Comparison of ENCODE assay signal across 29 cellular contexts in the genomic region with DNA sequence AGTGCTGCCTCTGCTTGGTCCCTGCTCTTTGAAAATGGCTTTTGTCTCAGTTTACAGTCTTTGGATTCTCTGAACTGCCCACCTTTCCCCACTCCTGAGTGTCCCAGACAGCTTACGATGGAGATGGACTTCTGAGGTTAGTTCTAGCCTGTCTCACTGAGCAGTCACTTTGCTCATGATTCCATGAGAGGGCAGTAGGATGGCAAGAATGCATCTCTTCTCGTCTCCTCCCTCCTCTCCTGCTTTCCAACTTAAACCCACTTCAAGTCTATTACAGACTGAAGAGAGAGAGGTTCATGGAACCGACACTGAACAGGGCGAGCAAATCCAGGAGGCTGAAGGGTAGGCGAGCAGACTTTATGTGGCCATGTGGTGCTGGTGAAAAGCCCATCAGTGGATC. TPM values are rescaled to one million over a fixed set of nuclear protein-coding genes. Genes with fewer than 3 reads are reported as not detected.
A peak's percentile ranks its signal among the peaks of the same experiment; 100 is the strongest.
DNase-seq lines count a peak whose midpoint lies in the region; ATAC-seq and TF ChIP-seq lines count a peak whose summit lies in the region.
"Had no signal": no experiment of that assay in that cellular context is flagged by ENCODE, and none has a peak within 500 bp of the region (broad histone marks: within the 10 kb centered on the region; RNA-seq: fewer than 3 reads in every experiment).

No MANE protein-coding gene starts in this region.

- peak; percentile 8 for DNase-seq in DMS79 (lab: John Stamatoyannopoulos, UW)
- peak; percentile 18 for DNase-seq in NCI-H2227 treated with DMSO at 0.1 percent for 48 hours (lab: John Stamatoyannopoulos, UW)
- DNase-seq in central memory CD8-positive, alpha-beta T cell (ENCODE audit: low spot score in 2 of 2): no peak
- peak; percentile 9 for DNase-seq in neural progenitor cell (ENCODE audit: low spot score)
- no peak for DNase-seq in body of pancreas
- DNase-seq in T-helper 2 cell treated with Interferon-gamma antibody and Interleukin-4, amounts not matched to agents 5 μg/mL and 100 μg/mL, for 36 hours (ENCODE audit: low spot score): no peak
- no peak for DNase-seq in effector memory CD8-positive, alpha-beta T cell
- DNase-seq: activated CD4-positive, alpha-beta memory T cell treated with anti-CD3 and anti-CD28 coated beads, Interleukin-2, amount 10 ng/mL, durations not matched to agents 7 days and 5 days; activated CD4-positive, CD25-positive, alpha-beta regulatory T cell treated with anti-CD3 and anti-CD28 coated beads, Interleukin-2, amount 50 U/mL, for 72 hours; activated naive CD8-positive, alpha-beta T cell treated with anti-CD3 and anti-CD28 coated beads for 36 hours; Calu3; effector CD8-positive, alpha-beta T cell; foreskin fibroblast; GOT3; kidney glomerular epithelial cell; NCI-H1092; NCI-H2029; NCI-H446; stimulated activated CD4-positive, alpha-beta T cell treated with anti-CD3 and anti-CD28 coated beads, Interleukin-15, amount 100 ng/mL, for 24 hours; stimulated activated naive B cell treated with anti-CD40 and anti-IgM and Interleukin-4, amounts not matched to agents 10 μg/mL and 1 μg/mL and 100 μg/mL, for 72 hours had no signal

- H3K4me1 ChIP-seq in neural progenitor cell: no peaks in the 10 kb centered on the region
- H3K4me1 ChIP-seq in body of pancreas: no peaks in the 10 kb centered on the region
- H3K4me1 ChIP-seq: ascending aorta, prostate gland had no signal

- peak overlapping the region; percentile 64 for H3K27ac Mint-ChIP-seq in central memory CD8-positive, alpha-beta T cell (ENCODE audit: low read depth)
- peak overlapping the region; percentile 25 for H3K27ac Mint-ChIP-seq in neural progenitor cell
- no peak overlapping the region for H3K27ac Mint-ChIP-seq in T-helper 2 cell treated with Interferon-gamma antibody and Interleukin-4, amounts not matched to agents 5 μg/mL and 100 μg/mL, for 36 hours
- H3K27ac Mint-ChIP-seq in effector memory CD8-positive, alpha-beta T cell: no peak overlapping the region
- H3K27ac Mint-ChIP-seq: activated CD4-positive, alpha-beta memory T cell treated with anti-CD3 and anti-CD28 coated beads, Interleukin-2, amount 10 ng/mL, durations not matched to agents 7 days and 5 days; activated naive CD8-positive, alpha-beta T cell treated with anti-CD3 and anti-CD28 coated beads for 36 hours; activated T-helper 17 cell treated with anti-CD3 and anti-CD28 coated beads, Interleukin-2, amount 50 U/mL, for 72 hours; CD14-positive monocyte; IgD-negative memory B cell; stimulated activated naive B cell treated with anti-CD40 and anti-IgM and Interleukin-4, amounts not matched to agents 10 μg/mL and 1 μg/mL and 100 μg/mL, for 72 hours had no signal

- peaks cover 36% of the 10 kb centered on the region for H3K36me3 Mint-ChIP-seq in central memory CD8-positive, alpha-beta T cell (ENCODE audit: insufficient read depth)
- H3K36me3 Mint-ChIP-seq in neural progenitor cell: peaks cover 25% of the 10 kb centered on the region
- H3K36me3 Mint-ChIP-seq in T-helper 2 cell treated with Interferon-gamma antibody and Interleukin-4, amounts not matched to agents 5 μg/mL and 100 μg/mL, for 36 hours (ENCODE audit: low read depth): peaks cover 14% of the 10 kb centered on the region
- H3K36me3 Mint-ChIP-seq in effector memory CD8-positive, alpha-beta T cell (ENCODE audit: insufficient read depth): peaks cover 50% of the 10 kb centered on the region

- no peaks in the 10 kb centered on the region for H3K9me3 ChIP-seq in neural progenitor cell (ENCODE audit: low read depth)
- H3K9me3 ChIP-seq in body of pancreas: no peaks in the 10 kb centered on the region
- H3K9me3 ChIP-seq: ascending aorta, prostate gland had no signal

- H3K9me3 Mint-ChIP-seq in central memory CD8-positive, alpha-beta T cell: no peaks in the 10 kb centered on the region
- H3K9me3 Mint-ChIP-seq in neural progenitor cell: no peaks in the 10 kb centered on the region
- no peaks in the 10 kb centered on the region for H3K9me3 Mint-ChIP-seq in T-helper 2 cell treated with Interferon-gamma antibody and Interleukin-4, amounts not matched to agents 5 μg/mL and 100 μg/mL, for 36 hours
- no peaks in the 10 kb centered on the region for H3K9me3 Mint-ChIP-seq in effector memory CD8-positive, alpha-beta T cell
- H3K9me3 Mint-ChIP-seq: activated CD4-positive, alpha-beta memory T cell treated with anti-CD3 and anti-CD28 coated beads, Interleukin-2, amount 10 ng/mL, durations not matched to agents 7 days and 5 days; activated naive CD8-positive, alpha-beta T cell treated with anti-CD3 and anti-CD28 coated beads for 36 hours; activated T-helper 17 cell treated with anti-CD3 and anti-CD28 coated beads, Interleukin-2, amount 50 U/mL, for 72 hours; CD14-positive monocyte; neural crest cell; stimulated activated naive B cell treated with anti-CD40 and anti-IgM and Interleukin-4, amounts not matched to agents 10 μg/mL and 1 μg/mL and 100 μg/mL, for 72 hours had no signal

- intact Hi-C loops in body of pancreas (cut with DNase I): no loop called here

- H3K27me3 ChIP-seq in neural progenitor cell (no peaks in the 10 kb centered on the region), body of pancreas (no peaks in the 10 kb centered on the region)
- H3K27me3 ChIP-seq: ascending aorta had no signal

- 83 to 86% methylated on average over 5 of the region's 5 CpGs for WGBS in body of pancreas, 2 donors

- no peak overlapping the region for H3K4me3 ChIP-seq in neural progenitor cell
- no peak overlapping the region for H3K4me3 ChIP-seq in body of pancreas
- H3K4me3 ChIP-seq: ascending aorta, lung, prostate gland, SK-N-MC had no signal

- no peak overlapping the region for H3K4me2 ChIP-seq in neural progenitor cell

- no peaks in the 10 kb centered on the region for H3K4me1 Mint-ChIP-seq in central memory CD8-positive, alpha-beta T cell
- peaks cover 5% of the 10 kb centered on the region for H3K4me1 Mint-ChIP-seq in neural progenitor cell
- no peaks in the 10 kb centered on the region for H3K4me1 Mint-ChIP-seq in T-helper 2 cell treated with Interferon-gamma antibody and Interleukin-4, amounts not matched to agents 5 μg/mL and 100 μg/mL, for 36 hours (ENCODE audit: low read depth)
- no peaks in the 10 kb centered on the region for H3K4me1 Mint-ChIP-seq in effector memory CD8-positive, alpha-beta T cell (ENCODE audit: low read depth in 2 of 2)
- H3K4me1 Mint-ChIP-seq: activated CD4-positive, alpha-beta memory T cell treated with anti-CD3 and anti-CD28 coated beads, Interleukin-2, amount 10 ng/mL, durations not matched to agents 7 days and 5 days; activated naive CD8-positive, alpha-beta T cell treated with anti-CD3 and anti-CD28 coated beads for 36 hours; activated T-helper 17 cell treated with anti-CD3 and anti-CD28 coated beads, Interleukin-2, amount 50 U/mL, for 72 hours; CD14-positive monocyte; IgD-negative memory B cell; neural crest cell; stimulated activated naive B cell treated with anti-CD40 and anti-IgM and Interleukin-4, amounts not matched to agents 10 μg/mL and 1 μg/mL and 100 μg/mL, for 72 hours had no signal

- no peaks in the 10 kb centered on the region for H4K20me1 ChIP-seq in neural progenitor cell (ENCODE audit: low read depth)

- no peaks in the 10 kb centered on the region for H3K27me3 Mint-ChIP-seq in central memory CD8-positive, alpha-beta T cell
- peaks cover 2% of the 10 kb centered on the region for H3K27me3 Mint-ChIP-seq in neural progenitor cell (ENCODE audit: insufficient read depth, low read depth)
- no peaks in the 10 kb centered on the region for H3K27me3 Mint-ChIP-seq in T-helper 2 cell treated with Interferon-gamma antibody and Interleukin-4, amounts not matched to agents 5 μg/mL and 100 μg/mL, for 36 hours (ENCODE audit: low read depth)
- H3K27me3 Mint-ChIP-seq in effector memory CD8-positive, alpha-beta T cell: no peaks in the 10 kb centered on the region
- H3K27me3 Mint-ChIP-seq: activated CD4-positive, alpha-beta memory T cell treated with anti-CD3 and anti-CD28 coated beads, Interleukin-2, amount 10 ng/mL, durations not matched to agents 7 days and 5 days; activated naive CD8-positive, alpha-beta T cell treated with anti-CD3 and anti-CD28 coated beads for 36 hours; activated T-helper 17 cell treated with anti-CD3 and anti-CD28 coated beads, Interleukin-2, amount 50 U/mL, for 72 hours; IgD-negative memory B cell; stimulated activated naive B cell treated with anti-CD40 and anti-IgM and Interleukin-4, amounts not matched to agents 10 μg/mL and 1 μg/mL and 100 μg/mL, for 72 hours had no signal

- no peaks in the 10 kb centered on the region for H3K79me2 ChIP-seq in neural progenitor cell (ENCODE audit: low read depth)

- TF ChIP-seq CTCF in neural progenitor cell (IDR thresholded peaks at IDR 0.05) (peak; percentile 13), body of pancreas (IDR thresholded peaks at IDR 0.05) (no peak)

- H3F3A ChIP-seq in neural progenitor cell (ENCODE audit: low read depth): no peaks in the 10 kb centered on the region

- no peak for ATAC-seq in central memory CD8-positive, alpha-beta T cell (replicated peaks; ENCODE audit: extremely low read depth, poor library complexity, severe bottlenecking)
- ATAC-seq in body of pancreas: no peak
- no peak for ATAC-seq in HG03159 (IDR thresholded peaks at IDR 0.05; ENCODE audit: unreplicated experiment)
- ATAC-seq in effector memory CD8-positive, alpha-beta T cell (replicated peaks): no peak
- ATAC-seq: activated T-helper 17 cell treated with anti-CD3 and anti-CD28 coated beads, Interleukin-2, amount 50 U/mL, for 72 hours; stimulated activated naive B cell treated with anti-CD40 and anti-IgM and Interleukin-4, amounts not matched to agents 10 μg/mL and 1 μg/mL and 100 μg/mL, for 72 hours had no signal

- no peak for TF ChIP-seq POLR2A in body of pancreas (IDR thresholded peaks at IDR 0.05)

- H3K9ac ChIP-seq in neural progenitor cell: no peak overlapping the region

- H3K27ac ChIP-seq in neural progenitor cell: no peak overlapping the region
- H3K27ac ChIP-seq in body of pancreas: no peak overlapping the region
- H3K27ac ChIP-seq: ascending aorta, prostate gland, SK-N-MC had no signal

- no peaks in the 10 kb centered on the region for H3K36me3 ChIP-seq in neural progenitor cell
- H3K36me3 ChIP-seq in body of pancreas (replicated peaks in 1 of 2; ENCODE audit: insufficient read depth in 1 of 2, low read depth in 2 of 2): peaks cover 0 to 28% of the 10 kb centered on the region in 2 donors
- H3K36me3 ChIP-seq: prostate gland had no signal

- H3K4me3 Mint-ChIP-seq in central memory CD8-positive, alpha-beta T cell: no peak overlapping the region
- H3K4me3 Mint-ChIP-seq in neural progenitor cell: no peak overlapping the region
- H3K4me3 Mint-ChIP-seq in T-helper 2 cell treated with Interferon-gamma antibody and Interleukin-4, amounts not matched to agents 5 μg/mL and 100 μg/mL, for 36 hours: no peak overlapping the region
- H3K4me3 Mint-ChIP-seq in effector memory CD8-positive, alpha-beta T cell: no peak overlapping the region
- H3K4me3 Mint-ChIP-seq: activated CD4-positive, alpha-beta memory T cell treated with anti-CD3 and anti-CD28 coated beads, Interleukin-2, amount 10 ng/mL, durations not matched to agents 7 days and 5 days; activated naive CD8-positive, alpha-beta T cell treated with anti-CD3 and anti-CD28 coated beads for 36 hours; activated T-helper 17 cell treated with anti-CD3 and anti-CD28 coated beads, Interleukin-2, amount 50 U/mL, for 72 hours; CD14-positive monocyte; IgD-negative memory B cell; neural crest cell; stimulated activated naive B cell treated with anti-CD40 and anti-IgM and Interleukin-4, amounts not matched to agents 10 μg/mL and 1 μg/mL and 100 μg/mL, for 72 hours had no signal

- no peak overlapping the region for H2AFZ ChIP-seq in neural progenitor cell (replicated peaks)

RNA-seq across cellular contexts. Expression of a gene that starts 38.5 kb away (rescaled TPM):
- total RNA-seq in neural progenitor cell (ENCODE audit: low replicate concordance) (24.2 and 26.0 TPM in 2 replicates), body of pancreas (10 to 100 TPM; 29.1 to 45.8 TPM)

RNA-seq across cellular contexts. Expression of a gene that starts 50.1 kb away (rescaled TPM):
- total RNA-seq in neural progenitor cell (ENCODE audit: low replicate concordance) (8.2 and 16.3 TPM in 2 replicates), body of pancreas (10 to 100 TPM; 47.0 to 70.5 TPM)

Comparison
In these comparisons a context has a peak if more than half of its experiments do, and no peak if none do; other contexts are left out.
1. DNase-seq: peak in DMS79 (single experiment), NCI-H2227 treated with DMSO at 0.1 percent for 48 hours (single experiment) and neural progenitor cell (single experiment); none in central memory CD8-positive, alpha-beta T cell (0 of 2), body of pancreas (0 of 4), T-helper 2 cell treated with Interferon-gamma antibody and Interleukin-4, amounts not matched to agents 5 μg/mL and 100 μg/mL, for 36 hours (single experiment) and effector memory CD8-positive, alpha-beta T cell (0 of 3).
2. H3K27ac Mint-ChIP-seq: peak in central memory CD8-positive, alpha-beta T cell (single experiment) and neural progenitor cell (single experiment); none in T-helper 2 cell treated with Interferon-gamma antibody and Interleukin-4, amounts not matched to agents 5 μg/mL and 100 μg/mL, for 36 hours (single experiment) and effector memory CD8-positive, alpha-beta T cell (0 of 2).